In the genomic region with DNA sequence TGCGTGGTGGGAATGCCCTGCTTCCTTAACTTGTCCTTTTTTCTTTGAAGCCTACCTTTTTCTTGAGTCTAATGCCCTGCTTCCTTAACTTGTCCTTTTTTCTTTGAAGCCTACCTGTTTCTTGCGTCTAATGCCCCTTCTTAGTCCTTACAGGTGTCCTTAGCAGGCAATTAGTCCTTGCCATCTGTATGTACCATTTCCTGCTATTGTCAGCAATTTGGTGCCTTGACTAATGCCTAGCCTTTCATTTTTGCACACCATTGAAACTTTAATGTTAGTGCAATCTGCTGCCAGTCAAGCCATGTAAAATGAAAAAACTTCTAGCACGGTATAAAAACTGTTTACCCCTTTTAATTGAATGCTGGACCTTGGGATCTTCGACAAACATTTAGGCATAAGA, we compare ENCODE assay signal across 2 cellular contexts.
TF ChIP-seq lines count a peak whose summit lies in the region.

No MANE protein-coding gene starts in this region.

TF ChIP-seq in neural cell, 6 proteins besides CTCF, POLR2A, EP300 and RAD21 (continued from another document):
- TF ChIP-seq TAF1 (IDR thresholded peaks at IDR 0.05; ENCODE audit: low read depth) (no peak), EZH2 (IDR thresholded peaks at IDR 0.05; ENCODE audit: borderline replicate concordance, insufficient read depth, low read length, poor library complexity, severe bottlenecking) (no peak), REST (IDR thresholded peaks at IDR 0.05; ENCODE audit: borderline replicate concordance) (no peak)
TF ChIP-seq in neural cell: peak in this region for 0.

TF ChIP-seq in SK-N-SH treated with all-trans-retinoic acid at 6 μM for 48 hours, 23 proteins besides CTCF, POLR2A, EP300 and RAD21 (continued from another document):
- no peak for TF ChIP-seq ZC3H10 (CRISPR knock-in tag; IDR thresholded peaks at IDR 0.05)
